8 cellular contexts compared by ENCODE assay signal in the genomic region with DNA sequence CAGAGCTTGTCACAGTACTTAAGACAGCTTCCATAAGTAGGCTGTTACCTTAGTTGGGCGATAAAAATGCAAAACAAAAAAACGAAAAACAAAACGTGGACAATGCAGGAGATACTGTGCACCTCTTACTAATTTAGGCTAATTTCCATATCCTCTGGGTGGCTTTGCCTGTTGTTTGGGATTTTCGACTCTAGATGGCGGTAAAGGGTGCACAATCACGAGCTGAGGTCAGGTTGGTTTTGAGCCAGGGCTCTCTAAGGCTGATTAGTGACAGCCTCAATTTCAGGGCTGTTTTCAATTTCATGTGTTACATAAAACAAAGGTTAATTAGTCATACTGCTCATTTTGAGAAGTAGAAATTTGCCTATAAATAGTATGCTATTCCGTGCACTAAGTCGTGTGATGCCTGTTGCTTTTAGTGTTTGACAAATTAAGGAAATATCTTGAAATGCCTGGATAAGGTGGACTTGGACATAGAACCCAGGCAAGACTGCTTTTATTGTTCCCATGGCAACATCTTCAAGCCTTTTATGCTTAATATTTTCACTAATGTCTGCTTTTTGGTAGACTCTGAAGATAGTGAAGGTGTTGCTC.
A peak's percentile ranks its signal among the peaks of the same experiment; 100 is the strongest.
DNase-seq lines count a peak whose midpoint lies in the region; ATAC-seq and TF ChIP-seq lines count a peak whose summit lies in the region.

No MANE protein-coding gene starts in this region.

- H4K20me1 ChIP-seq in H9 (ENCODE audit: control insufficient read depth, insufficient read depth, insufficient read length), result no peaks in the 10 kb centered on the region

- no peak overlapping the region for H2BK15ac ChIP-seq in H9 (ENCODE audit: low read depth, low read length)

- no peak overlapping the region for H3T11ph ChIP-seq in H9 (ENCODE audit: low read length)

- H3K9me3 Mint-ChIP-seq in H9, result no peaks in the 10 kb centered on the region

- no peaks in the 10 kb centered on the region for H3K36me3 ChIP-seq in SJCRH30

- H4K5ac ChIP-seq in H9 (ENCODE audit: insufficient read length, low read depth, low read length), result no peak overlapping the region

- H3K9ac ChIP-seq in H9 (ENCODE audit: extremely low read depth, insufficient read length, low read length), result no peak overlapping the region

- no peak overlapping the region for H3K18ac ChIP-seq in H9 (ENCODE audit: insufficient read length, low read depth, low read length)

- H2BK12ac ChIP-seq in H9 (ENCODE audit: insufficient read length, low read depth, low read length), result no peak overlapping the region

- no peaks in the 10 kb centered on the region for H3K27me3 Mint-ChIP-seq in H9 (ENCODE audit: low read depth)

- TF ChIP-seq CTCF in GM12875 (IDR thresholded peaks at IDR 0.05; ENCODE audit: borderline replicate concordance, insufficient read depth, low read depth, low read length), result peak; percentile 66
- TF ChIP-seq CTCF in H9 (conservative IDR thresholded peaks at IDR 0.05), result peak; percentile 81
- no peak for TF ChIP-seq CTCF in coronary artery (IDR thresholded peaks at IDR 0.05)

- ATAC-seq in right cardiac atrium, result no peak

- H2BK120ac ChIP-seq in H9 (ENCODE audit: low read depth, low read length, poor library complexity, severe bottlenecking), result no peak overlapping the region

- H3K56ac ChIP-seq in H9 (ENCODE audit: insufficient read length, low read depth, low read length), result no peak overlapping the region

- H2AK5ac ChIP-seq in H9 (ENCODE audit: insufficient read length, low read length), result no peak overlapping the region

- H3K9me3 ChIP-seq in H9 (ENCODE audit: control insufficient read depth, low read depth, low read length) (no peaks in the 10 kb centered on the region), SJCRH30 (replicated peaks) (no peaks in the 10 kb centered on the region), right cardiac atrium (ENCODE audit: control insufficient read depth, low read length) (no peaks in the 10 kb centered on the region)

- H3K4me1 ChIP-seq in H9 (ENCODE audit: insufficient read depth, low read length) (no peaks in the 10 kb centered on the region), SJCRH30 (no peaks in the 10 kb centered on the region), right cardiac atrium (ENCODE audit: control insufficient read depth, insufficient read depth, low read length) (no peaks in the 10 kb centered on the region)

- H2BK5ac ChIP-seq in H9 (ENCODE audit: insufficient read length, low read length), result no peak overlapping the region

- no peak overlapping the region for H2AFZ ChIP-seq in H9 (ENCODE audit: low read length)

- no CpG with 5 or more reads among the region's 8 CpGs for WGBS in H9 (ENCODE audit: extremely low coverage, insufficient read length, low lambda C conversion rate)
- WGBS in right cardiac atrium, result 5% methylated on average over 8 of the region's 8 CpGs

- H3K27ac ChIP-seq in H9 (ENCODE audit: insufficient read length, low read depth, low read length) (no peak overlapping the region), SJCRH30 (no peak overlapping the region), right cardiac atrium (ENCODE audit: low read length) (no peak overlapping the region), coronary artery (no peak overlapping the region)

- H2BK20ac ChIP-seq in H9 (ENCODE audit: low read depth, low read length, poor library complexity, severe bottlenecking), result no peak overlapping the region

- H3K4me3 ChIP-seq in GM12875 (ENCODE audit: low read depth, low read length) (no peak overlapping the region), SJCRH30 (no peak overlapping the region), right cardiac atrium (ENCODE audit: low read length) (no peak overlapping the region), coronary artery (no peak overlapping the region)

- H3K4ac ChIP-seq in H9 (ENCODE audit: low read depth, low read length), result no peak overlapping the region

- DNase-seq in H9 (peak; percentile 59), LoVo (ENCODE audit: low spot score) (peak; percentile 22), SJCRH30 (peak; percentile 16 to 64), right cardiac atrium (peak in 2 of 3 donors; percentile 21 to 46), coronary artery (ENCODE audit: low spot score) (no peak)
- peak; percentile 0 to 37 (median 14) for DNase-seq in activated naive CD4-positive, alpha-beta T cell (lab: John Stamatoyannopoulos, UW)
- peak; percentile 31 to 32 for DNase-seq in stimulated activated CD4-positive, alpha-beta T cell treated with anti-CD3 and anti-CD28 coated beads, Interleukin-1b, Interleukin-23, amount 100 ng/mL, for 4 hours (ENCODE audit: low read depth in 2 of 2)

- 0 out of 4 replicates have a peak, but pooled peaks cover 0 to 4% of the 10 kb centered on the region in 2 experiments for H3K4me1 Mint-ChIP-seq in H9

- no peak overlapping the region for H3K23ac ChIP-seq in H9 (ENCODE audit: insufficient read length, low read depth, low read length)

- no peaks in the 10 kb centered on the region for H3K79me2 ChIP-seq in H9 (ENCODE audit: insufficient read depth, low read length)

- no peak overlapping the region for H3K4me3 Mint-ChIP-seq in H9

- H4K91ac ChIP-seq in H9 (ENCODE audit: insufficient read length, low read depth, low read length), result no peak overlapping the region

- H3K27me3 ChIP-seq in H9 (ENCODE audit: insufficient read depth, low read length) (no peaks in the 10 kb centered on the region), SJCRH30 (no peaks in the 10 kb centered on the region), right cardiac atrium (ENCODE audit: control insufficient read depth, insufficient read depth) (no peaks in the 10 kb centered on the region)

- H3K36me3 Mint-ChIP-seq in H9 (ENCODE audit: insufficient read depth in 1 of 3, low read depth in 3 of 3), result no peaks in the 10 kb centered on the region

- H3K4me2 ChIP-seq in H9 (ENCODE audit: insufficient read depth, insufficient read length, low read length), result no peak overlapping the region

- H4K8ac ChIP-seq in H9 (replicated peaks; ENCODE audit: insufficient read length, low read depth, low read length), result no peak overlapping the region

- no peaks in the 10 kb centered on the region for H3K23me2 ChIP-seq in H9 (ENCODE audit: insufficient read length, low read depth, low read length, poor library complexity, severe bottlenecking)

- no peak overlapping the region for H3K27ac Mint-ChIP-seq in H9

- H3K14ac ChIP-seq in H9 (ENCODE audit: insufficient read depth, low read length), result no peak overlapping the region

- H3K79me1 ChIP-seq in H9 (ENCODE audit: insufficient read depth, low read depth, low read length, poor library complexity, severe bottlenecking), result no peaks in the 10 kb centered on the region

- intact Hi-C loops in right cardiac atrium (cut with DNase I), result no loop called here
